ENCODE assay signal across 9 cellular contexts in the genomic region with DNA sequence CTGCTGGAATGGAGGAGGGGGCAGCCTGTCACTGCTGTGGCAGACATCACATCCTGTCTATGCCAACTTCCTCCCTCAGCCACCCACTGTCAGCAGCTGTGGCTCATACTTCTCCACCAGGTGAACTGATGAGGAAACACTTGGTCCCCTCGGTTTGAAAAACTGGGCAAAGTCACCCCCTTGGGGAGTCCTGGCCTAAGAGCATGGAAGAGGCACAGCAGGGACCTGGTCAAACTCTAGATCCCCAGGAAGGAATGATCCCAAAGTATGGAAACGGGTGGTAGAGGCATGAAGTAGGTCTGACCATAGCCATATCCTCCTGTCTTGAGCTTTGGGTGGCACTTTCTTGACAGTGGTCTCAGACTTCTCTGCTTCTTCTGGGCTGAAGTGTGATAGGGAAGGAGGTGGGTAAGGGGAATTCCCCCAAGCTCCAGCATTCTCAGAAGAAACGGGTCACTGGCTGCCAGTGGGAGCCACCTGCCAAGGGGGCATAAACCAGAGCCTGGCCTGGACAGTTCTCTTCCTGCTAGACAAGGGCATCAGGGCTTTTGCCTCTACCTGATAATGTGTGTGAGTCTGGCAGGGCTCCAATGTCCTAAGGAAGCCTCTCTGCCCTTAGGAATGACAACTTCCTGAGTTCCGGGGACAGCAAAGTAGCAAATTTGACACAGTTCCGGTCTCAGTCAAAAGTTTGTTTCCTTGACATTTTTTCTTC. TPM values are rescaled to one million over a fixed set of nuclear protein-coding genes. Genes with fewer than 3 reads are reported as not detected.
DNase-seq lines count a peak whose midpoint lies in the region; ATAC-seq, FAIRE-seq and TF ChIP-seq lines count a peak whose summit lies in the region.
"Had no signal": no experiment of that assay in that cellular context is flagged by ENCODE, and none has a peak within 500 bp of the region (broad histone marks: within the 10 kb centered on the region; RNA-seq: fewer than 3 reads in every experiment).

No MANE protein-coding gene starts in this region.

- H3K27ac Mint-ChIP-seq in activated naive CD8-positive, alpha-beta T cell treated with anti-CD3 and anti-CD28 coated beads for 36 hours = peak overlapping the region; percentile 94

- peaks cover 7% of the 10 kb centered on the region for H3K36me3 Mint-ChIP-seq in activated naive CD8-positive, alpha-beta T cell treated with anti-CD3 and anti-CD28 coated beads for 36 hours

- peak overlapping the region; percentile 61 for H3K27ac ChIP-seq in A673 (ENCODE audit: low read depth, low read length, poor library complexity, severe bottlenecking)
- peak overlapping the region; percentile 69 to 85 (median 80) for H3K27ac ChIP-seq in Peyer's patch
- peak overlapping the region; percentile 91 to 97 for H3K27ac ChIP-seq in ovary
- peak overlapping the region; percentile 92 to 99 for H3K27ac ChIP-seq in uterus

- H3K27me3 Mint-ChIP-seq in activated naive CD8-positive, alpha-beta T cell treated with anti-CD3 and anti-CD28 coated beads for 36 hours = no peaks in the 10 kb centered on the region

- TF ChIP-seq CTCF in A673 (conservative IDR thresholded peaks at IDR 0.05; ENCODE audit: low read depth, low read length) (no peak), Peyer's patch (IDR thresholded peaks at IDR 0.05) (no peak), ovary (IDR thresholded peaks at IDR 0.05) (no peak), uterus (IDR thresholded peaks at IDR 0.05) (no peak)

- no peaks in the 10 kb centered on the region for H3K9me3 Mint-ChIP-seq in activated naive CD8-positive, alpha-beta T cell treated with anti-CD3 and anti-CD28 coated beads for 36 hours
- H3K9me3 Mint-ChIP-seq: neural crest cell had no signal

- H3K36me3 ChIP-seq in A673 (ENCODE audit: insufficient read depth, low read length, poor library complexity, severe bottlenecking) (no peaks in the 10 kb centered on the region), Peyer's patch (no peaks in the 10 kb centered on the region), ovary (no peaks in the 10 kb centered on the region), uterus (no peaks in the 10 kb centered on the region), HAP-1 (replicated peaks) (no peaks in the 10 kb centered on the region)

- 64 to 72% (median 68%) methylated on average over 5 of the region's 5 CpGs for WGBS in ovary, 3 donors

- peaks cover 92% of the 10 kb centered on the region for H3K4me1 Mint-ChIP-seq in activated naive CD8-positive, alpha-beta T cell treated with anti-CD3 and anti-CD28 coated beads for 36 hours

- CTCF ChIA-PET in A673 (lab: Charles Lee) = no interaction called here

- no peak for FAIRE-seq in RCC 7860 (lab: Jason Lieb, UNC)

- no peak for DNase-seq in A673 (ENCODE audit: low spot score)
- DNase-seq in Peyer's patch = peak in 2 of 3 donors; percentile 73 to 77
- DNase-seq in activated naive CD8-positive, alpha-beta T cell treated with anti-CD3 and anti-CD28 coated beads for 36 hours = peak; percentile 46
- peak in 3 of 5 donors; percentile 35 to 48 (median 41) for DNase-seq in ovary
- no peak for DNase-seq in uterus
- no peak for DNase-seq in RCC 7860 (ENCODE audit: low spot score)
- DNase-seq in HAP-1 (ENCODE audit: low spot score in 2 of 2) = no peak

- TF ChIP-seq POLR2A in Peyer's patch (IDR thresholded peaks at IDR 0.05) (no peak), ovary (IDR thresholded peaks at IDR 0.05) (no peak), uterus (IDR thresholded peaks at IDR 0.05) (no peak)

- no peak for ATAC-seq in GM21528 (IDR thresholded peaks at IDR 0.05; ENCODE audit: low FRiP score, unreplicated experiment)

- H3K4me3 ChIP-seq in A673 (ENCODE audit: low read depth, low read length, poor library complexity, severe bottlenecking) (no peak overlapping the region), Peyer's patch (no peak overlapping the region), ovary (no peak overlapping the region), uterus (no peak overlapping the region), HAP-1 (no peak overlapping the region)

- POLR2A ChIA-PET in A673 (lab: Charles Lee; ENCODE audit: low non-redundant PET) = interaction anchor here (0.8 kb wide), 1 partner anchor 87 kb away, joined by 3 read pairs; no protein-coding TSS in a partner anchor

- BruUV-seq in A673 (replicated peaks; lab: Mats Ljungman, UMichigan) = no TSS peak

- H3K27me3 ChIP-seq in A673 (replicated peaks; ENCODE audit: insufficient read depth, low read depth, low read length, poor library complexity) (no peaks in the 10 kb centered on the region), Peyer's patch (no peaks in the 10 kb centered on the region), ovary (no peaks in the 10 kb centered on the region), uterus (no peaks in the 10 kb centered on the region), HAP-1 (ENCODE audit: low read depth) (no peaks in the 10 kb centered on the region)

- H3K4me3 Mint-ChIP-seq in activated naive CD8-positive, alpha-beta T cell treated with anti-CD3 and anti-CD28 coated beads for 36 hours = peak overlapping the region; percentile 36
- H3K4me3 Mint-ChIP-seq: neural crest cell had no signal

- in situ Hi-C loops in HAP-1 (cut with MboI; ENCODE audit: low sequenced_read_pairs) = no loop called here

- H3K4me1 ChIP-seq in A673 (ENCODE audit: insufficient read depth, low read length, poor library complexity, severe bottlenecking) = peaks cover 13% of the 10 kb centered on the region
- H3K4me1 ChIP-seq in Peyer's patch = peaks cover 6 to 56% (median 49%) of the 10 kb centered on the region in 4 donors
- peaks cover 50% of the 10 kb centered on the region for H3K4me1 ChIP-seq in ovary (ENCODE audit: insufficient read depth)
- H3K4me1 ChIP-seq in uterus = peaks cover 14 to 28% of the 10 kb centered on the region in 2 donors
- H3K4me1 ChIP-seq in HAP-1 = peaks cover 6% of the 10 kb centered on the region

- intact Hi-C loops in A673 (cut with micrococcal nuclease; ENCODE audit: unreplicated experiment) (no loop called here), ovary (cut with DNase I) (loop anchor here in 2 of 4 donors (5.0 kb wide), 1 partner anchor 36 kb away; the partner anchor contains the start of gene FMNL3 (in 2 of the 2)), uterus (cut with DNase I; ENCODE audit: low total_unique reads) (no loop called here)

- TF ChIP-seq EP300 in ovary (IDR thresholded peaks at IDR 0.05) = no peak

- H3K9me3 ChIP-seq in A673 (ENCODE audit: low read depth, low read length, poor library complexity, severe bottlenecking) (no peaks in the 10 kb centered on the region), Peyer's patch (no peaks in the 10 kb centered on the region), ovary (no peaks in the 10 kb centered on the region), uterus (no peaks in the 10 kb centered on the region), HAP-1 (no peaks in the 10 kb centered on the region)

RNA-seq across cellular contexts. Expression of gene FMNL3, which starts 36.0 kb away (rescaled TPM):
- total RNA-seq in A673 (2021) (22.0 and 27.7 TPM in 2 replicates), Peyer's patch (10 to 100 TPM in 2 of 4 donors, 1 to 10 TPM in 2; 2.1 to 40.4 (median 8.2) TPM), ovary (10 to 100 TPM; 15.7 to 58.1 (median 40.0) TPM), uterus (10 to 100 TPM in 2 of 4 donors, 1 to 10 TPM in 2; 3.3 to 45.7 (median 20.4) TPM)
- 10 to 100 TPM; 20.3 to 22.3 TPM for total RNA-seq in activated naive CD8-positive, alpha-beta T cell treated with anti-CD3 and anti-CD28 coated beads for 36 hours
- 10 to 100 TPM; 21.4 to 26.3 TPM for polyA plus RNA-seq in ovary

RNA-seq across cellular contexts. Expression of gene PRPF40B, which starts 47.8 kb away (rescaled TPM):
- 14.0 and 19.4 TPM in 2 replicates for total RNA-seq in A673 (2021)
- total RNA-seq in Peyer's patch = 10 to 100 TPM in 3 of 4 donors, 1 to 10 TPM in 1; 3.7 to 18.2 (median 15.5) TPM
- 1 to 10 TPM; 8.1 to 8.5 TPM for total RNA-seq in activated naive CD8-positive, alpha-beta T cell treated with anti-CD3 and anti-CD28 coated beads for 36 hours
- total RNA-seq in ovary = 10 to 100 TPM; 29.8 to 72.6 (median 43.3) TPM
- polyA plus RNA-seq in ovary = 10 to 100 TPM; 13.4 to 31.4 TPM
- 10 to 100 TPM; 17.4 to 72.9 (median 25.4) TPM for total RNA-seq in uterus

Comparison
In these comparisons a context has a peak if more than half of its experiments do, and no peak if none do; other contexts are left out.
1. DNase-seq: peak in Peyer's patch (2 of 3), activated naive CD8-positive, alpha-beta T cell treated with anti-CD3 and anti-CD28 coated beads for 36 hours (single experiment) and ovary (3 of 5); none in A673 (single experiment), uterus (0 of 2), RCC 7860 (single experiment) and HAP-1 (0 of 2).
2. Peak in every context shown above with its lines, with median percentiles within 50 percentile points of each other: H3K27ac ChIP-seq.